ENCODE assay signal across 13 cellular contexts in the genomic region with DNA sequence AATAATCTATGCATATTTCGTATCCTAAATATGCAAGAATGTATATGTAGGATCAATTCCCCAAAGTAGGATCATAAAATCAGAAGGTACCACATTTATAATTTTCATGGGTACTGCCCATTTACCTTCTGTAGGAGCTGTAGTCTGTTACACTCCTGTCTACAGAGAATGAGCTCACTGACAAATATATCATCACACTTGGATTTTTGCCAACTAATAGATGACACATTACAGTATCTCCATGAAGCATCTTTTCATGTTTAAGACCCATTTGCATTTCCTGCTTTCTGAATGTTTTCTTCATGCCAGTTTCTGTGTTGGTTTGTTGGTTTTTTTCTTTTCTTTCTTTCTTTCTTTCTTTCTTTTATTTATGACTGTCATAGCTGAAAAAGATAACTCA.
A peak's percentile ranks its signal among the peaks of the same experiment; 100 is the strongest.
DNase-seq lines count a peak whose midpoint lies in the region; ATAC-seq and TF ChIP-seq lines count a peak whose summit lies in the region.
"Had no signal": no experiment of that assay in that cellular context is flagged by ENCODE, and none has a peak within 500 bp of the region (broad histone marks: within the 10 kb centered on the region; RNA-seq: fewer than 3 reads in every experiment).

No MANE protein-coding gene starts in this region.

- no peak for TF ChIP-seq EP300 in suprapubic skin (IDR thresholded peaks at IDR 0.05)

- no peak overlapping the region for H3K4me3 ChIP-seq in suprapubic skin
- H3K4me3 ChIP-seq: BLaER1, left lung had no signal

- CTCF ChIA-PET in CD4-positive, alpha-beta T cell (lab: Charles Lee) = no interaction called here

- no peaks in the 10 kb centered on the region for H3K27me3 Mint-ChIP-seq in CD4-positive, alpha-beta T cell

- H3K9me3 Mint-ChIP-seq in CD4-positive, alpha-beta T cell = no peaks in the 10 kb centered on the region

- peak; percentile 41 for ATAC-seq in CD4-positive, alpha-beta T cell (ENCODE audit: poor library complexity)
- ATAC-seq in GM18907 (IDR thresholded peaks at IDR 0.05; ENCODE audit: unreplicated experiment) (peak; percentile 84), HG02678 (IDR thresholded peaks at IDR 0.05; ENCODE audit: unreplicated experiment) (peak; percentile 89)
- ATAC-seq: left lung had no signal

- H3K4me3 Mint-ChIP-seq in CD4-positive, alpha-beta T cell = no peak overlapping the region

- H3K9me3 ChIP-seq in CD4-positive, alpha-beta T cell (ENCODE audit: control insufficient read depth, low read length) = no peaks in the 10 kb centered on the region
- H3K9me3 ChIP-seq in suprapubic skin = no peaks in the 10 kb centered on the region
- H3K9me3 ChIP-seq: BLaER1, left lung had no signal

- WGBS in suprapubic skin = 85% methylated on average over 1 of the region's 1 CpG

- no peak overlapping the region for H3K27ac ChIP-seq in CD4-positive, alpha-beta T cell (ENCODE audit: low read depth, low read length)
- no peak overlapping the region for H3K27ac ChIP-seq in suprapubic skin
- H3K27ac ChIP-seq: BLaER1, epithelial cell of prostate, left lung had no signal

- no peak for DNase-seq in CD4-positive, alpha-beta T cell
- peak; percentile 36 for DNase-seq in LHCN-M2 (ENCODE audit: low read depth)
- no peak for DNase-seq in stimulated activated CD4-positive, alpha-beta T cell treated with anti-CD3 and anti-CD28 coated beads, Interleukin-12 subunit alpha, Interleukin-12 subunit beta, amount 100 ng/mL, for 4 hours
- no peak for DNase-seq in suprapubic skin (ENCODE audit: low spot score in 2 of 2)
- no peak for DNase-seq in iPS-NIHi11 (ENCODE audit: low spot score)
- no peak for DNase-seq in GM03348 (ENCODE audit: low spot score)
- DNase-seq: Karpas-422, left lung, NCI-H69 had no signal

- H3K36me3 ChIP-seq in suprapubic skin = peaks cover 99% of the 10 kb centered on the region

- peak overlapping the region; percentile 59 for H3K27ac Mint-ChIP-seq in CD4-positive, alpha-beta T cell

- H3K4me1 ChIP-seq in suprapubic skin = no peaks in the 10 kb centered on the region
- H3K4me1 ChIP-seq: BLaER1, left lung had no signal

- no peaks in the 10 kb centered on the region for H3K27me3 ChIP-seq in CD4-positive, alpha-beta T cell (ENCODE audit: control insufficient read depth, insufficient read depth, low read length)
- H3K27me3 ChIP-seq in suprapubic skin = no peaks in the 10 kb centered on the region
- H3K27me3 ChIP-seq: BLaER1, left lung had no signal

- H3K36me3 Mint-ChIP-seq in CD4-positive, alpha-beta T cell (ENCODE audit: low read depth) = peaks cover 99% of the 10 kb centered on the region

- TF ChIP-seq POLR2A in suprapubic skin (IDR thresholded peaks at IDR 0.05) = no peak

- TF ChIP-seq CTCF in CD4-positive, alpha-beta T cell (IDR thresholded peaks at IDR 0.05) = no peak
- no peak for TF ChIP-seq CTCF in suprapubic skin (IDR thresholded peaks at IDR 0.05)

- intact Hi-C loops in CD4-positive, alpha-beta T cell (cut with DNase I, micrococcal nuclease) = no loop called here

- POLR2A ChIA-PET in CD4-positive, alpha-beta T cell (lab: Charles Lee) = no interaction called here

- no peaks in the 10 kb centered on the region for H3K4me1 Mint-ChIP-seq in CD4-positive, alpha-beta T cell (ENCODE audit: low read depth)
